35 cellular contexts compared by ENCODE assay signal in genomic region chr20:48307277-48307676, GRCh38.
"Had no signal": no experiment of that assay in that cellular context is flagged by ENCODE, and none has a peak within 500 bp of the region (broad histone marks: within the 10 kb centered on the region; RNA-seq: fewer than 3 reads in every experiment).

No MANE protein-coding gene starts in this region.

- DNase-seq: Karpas-422, Kasumi-1, MG63, MM.1S, MV-4-11, NCI-H1048, NCI-H1092, NCI-H1092 treated with DMSO at 0.1 percent for 48 hours, NCI-H1105, NCI-H1105 treated with DMSO at 0.1 percent for 48 hours, NCI-H1417, NCI-H1417 treated with DMSO at 0.1 percent for 48 hours, NCI-H1436, NCI-H1436 treated with DMSO at 0.1 percent for 48 hours, NCI-H146, NCI-H1694, NCI-H1694 treated with DMSO at 0.1 percent for 48 hours, NCI-H187, NCI-H187 treated with DMSO at 0.1 percent for 48 hours, NCI-H1930, NCI-H2029, NCI-H2029 treated with DMSO at 0.1 percent for 48 hours, NCI-H2081, NCI-H2081 treated with DMSO at 0.1 percent for 48 hours, NCI-H2107, NCI-H2171, NCI-H2171 treated with DMSO at 0.1 percent for 48 hours, NCI-H2227 treated with DMSO at 0.1 percent for 48 hours, NCI-H226, NCI-H345, NCI-H446, NCI-H446 treated with DMSO at 0.1 percent for 48 hours, NCI-H510A, NCI-H510A treated with DMSO at 0.1 percent for 48 hours, NCI-H524 had no signal

- H3K36me3 ChIP-seq: MG63 had no signal

- H3K4me3 ChIP-seq: MG63 had no signal
